Comparison of ENCODE assay signal across 27 cellular contexts in the genomic region with DNA sequence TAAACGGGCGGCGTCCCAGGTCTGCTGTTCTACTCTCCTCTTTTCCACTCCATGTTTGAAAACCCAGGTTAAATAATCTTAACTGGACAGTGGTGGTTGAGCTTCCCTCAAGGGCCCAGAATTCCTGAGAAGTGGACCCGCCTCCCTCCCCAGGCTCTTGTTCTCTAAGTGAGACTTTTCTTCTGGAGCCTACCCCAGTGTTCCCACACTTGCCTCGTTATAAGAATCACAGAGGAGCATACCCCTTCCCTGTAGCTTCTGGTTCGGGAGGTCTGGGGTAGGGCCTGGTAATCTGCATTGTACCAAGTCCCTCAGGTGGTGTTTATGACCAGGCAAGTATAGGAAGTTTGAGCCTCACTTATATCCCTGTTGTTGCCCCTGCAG. TPM values are rescaled to one million over a fixed set of nuclear protein-coding genes. Genes with fewer than 3 reads are reported as not detected.
"Had no signal": no experiment of that assay in that cellular context is flagged by ENCODE, and none has a peak within 500 bp of the region (broad histone marks: within the 10 kb centered on the region; RNA-seq: fewer than 3 reads in every experiment).

No MANE protein-coding gene starts in this region.

- DNase-seq: activated CD4-positive, alpha-beta T cell treated with anti-CD3 and anti-CD28 coated beads for 48 hours; activated CD4-positive, alpha-beta T cell treated with anti-CD3 and anti-CD28 coated beads, Interleukin-2, amount 50 U/mL, for 4 hours; activated CD4-positive, CD25-positive, alpha-beta regulatory T cell treated with anti-CD3 and anti-CD28 coated beads, Interleukin-2, amount 50 U/mL, for 72 hours; activated CD8-positive, alpha-beta memory T cell treated with anti-CD3 and anti-CD28 coated beads, Interleukin-2, amount 10 ng/mL, durations not matched to agents 7 days and 5 days; activated CD8-positive, alpha-beta T cell treated with anti-CD3 and anti-CD28 coated beads, Interleukin-2, amount 10 ng/mL, durations not matched to agents 7 days and 5 days; activated effector memory CD4-positive, alpha-beta T cell treated with Interleukin-2 at 50 U/mL for 16 hours; activated naive CD4-positive, alpha-beta T cell treated with Interleukin-2 at 50 U/mL for 16 hours; activated naive CD8-positive, alpha-beta T cell treated with anti-CD3 and anti-CD28 coated beads, Interleukin-2, amount 50 U/mL, for 24 hours; activated T-cell treated with anti-CD3 and anti-CD28 coated beads, Interleukin-2, amount 50 U/mL, for 24 hours; amniotic stem cell; Kasumi-1; NCI-H1105 treated with DMSO at 0.1 percent for 48 hours; NCI-H1436 treated with DMSO at 0.1 percent for 48 hours; NCI-H187; NCI-H2081; NCI-H510A treated with DMSO at 0.1 percent for 48 hours; NCI-H69; SHP77 treated with DMSO at 0.1 percent for 48 hours; T-helper 17 cell; T-helper 9 cell had no signal

- H3K4me1 Mint-ChIP-seq: activated CD8-positive, alpha-beta memory T cell treated with anti-CD3 and anti-CD28 coated beads, Interleukin-2, amount 10 ng/mL, durations not matched to agents 7 days and 5 days; activated naive CD8-positive, alpha-beta T cell treated with anti-CD3 and anti-CD28 coated beads, Interleukin-2, amount 50 U/mL, for 24 hours; WTC11 had no signal

- H3K4me3 ChIP-seq: Peyer's patch had no signal

- FAIRE-seq: astrocyte had no signal

- ATAC-seq: activated CD8-positive, alpha-beta T cell treated with anti-CD3 and anti-CD28 coated beads, Interleukin-2, amount 10 ng/mL, durations not matched to agents 7 days and 5 days; T-helper 17 cell had no signal

- H3K4me3 Mint-ChIP-seq: activated CD8-positive, alpha-beta memory T cell treated with anti-CD3 and anti-CD28 coated beads, Interleukin-2, amount 10 ng/mL, durations not matched to agents 7 days and 5 days; activated CD8-positive, alpha-beta T cell treated with anti-CD3 and anti-CD28 coated beads, Interleukin-2, amount 10 ng/mL, durations not matched to agents 7 days and 5 days; activated naive CD8-positive, alpha-beta T cell treated with anti-CD3 and anti-CD28 coated beads, Interleukin-2, amount 50 U/mL, for 24 hours; activated T-cell treated with anti-CD3 and anti-CD28 coated beads, Interleukin-2, amount 50 U/mL, for 24 hours; activated T-helper 1 cell treated with anti-CD3 and anti-CD28 coated beads, Interleukin-12 subunit alpha, Interleukin-12 subunit beta, Interleukin-2, Interleukin-4 antibody, amounts not matched to agents 30 ng/mL and 10 ng/mL and 1 ng/mL, durations not matched to agents 14 hours and 24 hours and 36 hours; brain; T-helper 17 cell; WTC11 had no signal

- H3K4me1 ChIP-seq: Peyer's patch had no signal

- H3K27me3 ChIP-seq: Peyer's patch had no signal

- H3K36me3 ChIP-seq: Peyer's patch had no signal

- H3K27ac ChIP-seq: Peyer's patch, RWPE1 had no signal

- H3K36me3 Mint-ChIP-seq: activated CD8-positive, alpha-beta memory T cell treated with anti-CD3 and anti-CD28 coated beads, Interleukin-2, amount 10 ng/mL, durations not matched to agents 7 days and 5 days; activated naive CD4-positive, alpha-beta T cell treated with anti-CD3 and anti-CD28 coated beads, Interleukin-2, amount 50 U/mL, for 72 hours; WTC11 had no signal

- H3K9me3 ChIP-seq: Peyer's patch had no signal

- H3K27me3 Mint-ChIP-seq: activated CD8-positive, alpha-beta memory T cell treated with anti-CD3 and anti-CD28 coated beads, Interleukin-2, amount 10 ng/mL, durations not matched to agents 7 days and 5 days; brain had no signal

- H3K27ac Mint-ChIP-seq: activated CD8-positive, alpha-beta memory T cell treated with anti-CD3 and anti-CD28 coated beads, Interleukin-2, amount 10 ng/mL, durations not matched to agents 7 days and 5 days; activated CD8-positive, alpha-beta T cell treated with anti-CD3 and anti-CD28 coated beads, Interleukin-2, amount 10 ng/mL, durations not matched to agents 7 days and 5 days; activated naive CD4-positive, alpha-beta T cell treated with anti-CD3 and anti-CD28 coated beads, Interleukin-2, amount 50 U/mL, for 72 hours; activated naive CD8-positive, alpha-beta T cell treated with anti-CD3 and anti-CD28 coated beads, Interleukin-2, amount 50 U/mL, for 24 hours; activated T-cell treated with anti-CD3 and anti-CD28 coated beads, Interleukin-2, amount 50 U/mL, for 24 hours; activated T-helper 1 cell treated with anti-CD3 and anti-CD28 coated beads, Interleukin-12 subunit alpha, Interleukin-12 subunit beta, Interleukin-2, Interleukin-4 antibody, amounts not matched to agents 30 ng/mL and 10 ng/mL and 1 ng/mL, durations not matched to agents 14 hours and 24 hours and 36 hours; T-helper 17 cell; WTC11 had no signal

- H3K9me3 Mint-ChIP-seq: activated naive CD4-positive, alpha-beta T cell treated with anti-CD3 and anti-CD28 coated beads, Interleukin-2, amount 50 U/mL, for 72 hours; activated naive CD8-positive, alpha-beta T cell treated with anti-CD3 and anti-CD28 coated beads, Interleukin-2, amount 50 U/mL, for 24 hours; activated T-cell treated with anti-CD3 and anti-CD28 coated beads, Interleukin-2, amount 50 U/mL, for 24 hours; activated T-helper 1 cell treated with anti-CD3 and anti-CD28 coated beads, Interleukin-12 subunit alpha, Interleukin-12 subunit beta, Interleukin-2, Interleukin-4 antibody, amounts not matched to agents 30 ng/mL and 10 ng/mL and 1 ng/mL, durations not matched to agents 14 hours and 24 hours and 36 hours; brain; WTC11 had no signal

RNA-seq across cellular contexts. Expression of a gene that starts 12.0 kb away (rescaled TPM):
- total RNA-seq: activated CD8-positive, alpha-beta memory T cell treated with anti-CD3 and anti-CD28 coated beads, Interleukin-2, amount 10 ng/mL, durations not matched to agents 7 days and 5 days; activated CD8-positive, alpha-beta T cell treated with anti-CD3 and anti-CD28 coated beads, Interleukin-2, amount 10 ng/mL, durations not matched to agents 7 days and 5 days; activated naive CD4-positive, alpha-beta T cell treated with anti-CD3 and anti-CD28 coated beads, Interleukin-2, amount 50 U/mL, for 72 hours; activated T-helper 1 cell treated with anti-CD3 and anti-CD28 coated beads, Interleukin-12 subunit alpha, Interleukin-12 subunit beta, Interleukin-2, Interleukin-4 antibody, amounts not matched to agents 30 ng/mL and 10 ng/mL and 1 ng/mL, durations not matched to agents 14 hours and 24 hours and 36 hours; Peyer's patch had no signal
